8 cellular contexts compared by ENCODE assay signal in the genomic region with DNA sequence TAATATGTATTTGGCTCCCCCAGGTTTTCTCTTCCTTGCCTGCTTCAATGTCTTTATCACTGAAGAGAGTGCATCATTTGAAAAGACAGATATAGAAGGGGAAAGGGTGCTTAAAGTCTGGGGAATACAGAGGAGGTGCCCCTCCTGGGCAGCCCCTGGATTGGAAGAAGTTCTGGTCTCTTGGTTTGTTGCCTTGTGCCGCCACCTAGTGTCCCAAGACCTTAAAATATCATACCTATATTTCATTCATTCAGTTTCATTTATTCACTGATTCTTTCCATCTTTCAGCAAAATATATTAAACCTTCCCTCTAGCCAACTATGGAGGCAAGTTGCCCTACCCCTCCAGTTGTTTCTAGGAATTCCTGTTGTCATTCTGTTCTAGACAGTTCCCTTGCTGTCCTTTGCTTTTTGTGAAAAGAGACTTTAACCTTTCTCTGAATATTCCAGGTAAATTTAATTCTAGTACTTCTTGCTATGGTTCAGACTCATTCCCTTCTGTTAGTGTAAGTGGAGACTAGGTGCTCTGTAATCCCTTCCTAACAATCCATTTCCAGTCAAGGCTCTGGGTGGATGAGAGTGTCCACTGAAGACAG. TPM values are rescaled to one million over a fixed set of nuclear protein-coding genes. Genes with fewer than 3 reads are reported as not detected.
A peak's percentile ranks its signal among the peaks of the same experiment; 100 is the strongest.
DNase-seq lines count a peak whose midpoint lies in the region; ATAC-seq and TF ChIP-seq lines count a peak whose summit lies in the region.

No MANE protein-coding gene starts in this region.

- peaks cover 0 to 3% of the 10 kb centered on the region in 2 donors for H3K4me1 Mint-ChIP-seq in effector memory CD8-positive, alpha-beta T cell (ENCODE audit: low read depth in 2 of 2)

- DNase-seq in RKO (ENCODE audit: low spot score) (peak; percentile 57), retina (no peak), Right ventricle myocardium inferior (ENCODE audit: missing footprints) (no peak)
- no peak for DNase-seq in effector memory CD8-positive, alpha-beta T cell
- DNase-seq in stimulated activated naive CD4-positive, alpha-beta T cell treated with Interleukin-2 at 50 U/mL for 16 hours (lab: John Stamatoyannopoulos, UW), result peak; percentile 7

- peak; percentile 45 for ATAC-seq in effector memory CD8-positive, alpha-beta T cell (replicated peaks)
- ATAC-seq in HG03571 (IDR thresholded peaks at IDR 0.05; ENCODE audit: unreplicated experiment) (no peak), Right ventricle myocardium inferior (no peak)

- peaks cover 9% of the 10 kb centered on the region for H3K36me3 Mint-ChIP-seq in effector memory CD8-positive, alpha-beta T cell (ENCODE audit: insufficient read depth)

- no peak overlapping the region for H3K4me3 Mint-ChIP-seq in effector memory CD8-positive, alpha-beta T cell

- intact Hi-C loops in Right ventricle myocardium inferior (cut with DNase I), result no loop called here

- TF ChIP-seq CTCF in C4-2B (conservative IDR thresholded peaks at IDR 0.05) (peak; percentile 65), GM12874 (IDR thresholded peaks at IDR 0.05; ENCODE audit: insufficient read depth, low read depth, low read length) (peak; percentile 23; the same call in 1 of the 2 replicates)

- H3K9me3 Mint-ChIP-seq in effector memory CD8-positive, alpha-beta T cell, result no peaks in the 10 kb centered on the region

- no peak overlapping the region for H3K27ac ChIP-seq in C4-2B

- H3K27ac Mint-ChIP-seq in effector memory CD8-positive, alpha-beta T cell, result no peak overlapping the region

- H3K27me3 Mint-ChIP-seq in effector memory CD8-positive, alpha-beta T cell, result peaks cover 48 to 67% of the 10 kb centered on the region in 2 donors

RNA-seq across cellular contexts. Expression of a gene that starts 56.1 kb away (rescaled TPM):
- 99.7 TPM for total RNA-seq in Right ventricle myocardium inferior

Comparison
In these comparisons a context has a peak if more than half of its experiments do, and no peak if none do; other contexts are left out.
1. DNase-seq: peak in RKO (single experiment) and stimulated activated naive CD4-positive, alpha-beta T cell treated with Interleukin-2 at 50 U/mL for 16 hours (single experiment); none in effector memory CD8-positive, alpha-beta T cell (0 of 3), retina (single experiment) and Right ventricle myocardium inferior (single experiment).